Comparison of ENCODE assay signal across 14 cellular contexts in genomic region chr4:159041058-159042034, GRCh38.
DNase-seq lines count a peak whose midpoint lies in the region; ATAC-seq and TF ChIP-seq lines count a peak whose summit lies in the region.
"Had no signal": no experiment of that assay in that cellular context is flagged by ENCODE, and none has a peak within 500 bp of the region (broad histone marks: within the 10 kb centered on the region; RNA-seq: fewer than 3 reads in every experiment).

No MANE protein-coding gene starts in this region.

- peak overlapping the region; percentile 80; the same call in 1 of the 2 replicates for H2AFZ ChIP-seq in GM23338
- H2AFZ ChIP-seq: PC-9 had no signal

- no peaks in the 10 kb centered on the region for H3K9me2 ChIP-seq in GM23338 (ENCODE audit: insufficient read depth)

- no peaks in the 10 kb centered on the region for H3K9me3 Mint-ChIP-seq in GM23338
- no peaks in the 10 kb centered on the region for H3K9me3 Mint-ChIP-seq in activated T-cell treated with anti-CD3 and anti-CD28 coated beads, Interleukin-2, amount 50 U/mL, for 24 hours
- H3K9me3 Mint-ChIP-seq: T-helper 1 cell treated with Interleukin-12 subunit alpha and Interleukin-12 subunit beta and Interleukin-4 antibody, amounts not matched to agents 30 μg/mL and 1 μg/mL, for 36 hours had no signal

- no peaks in the 10 kb centered on the region for H3K9me3 ChIP-seq in iPS-20b (ENCODE audit: insufficient read depth, low read depth, low read length)
- H3K9me3 ChIP-seq: BE2C had no signal

- no peaks in the 10 kb centered on the region for H3K36me3 Mint-ChIP-seq in GM23338 (ENCODE audit: low read depth)
- no peaks in the 10 kb centered on the region for H3K36me3 Mint-ChIP-seq in activated T-cell treated with anti-CD3 and anti-CD28 coated beads, Interleukin-2, amount 50 U/mL, for 24 hours (ENCODE audit: low read depth)

- H3K79me2 ChIP-seq in GM23338 (replicated peaks; ENCODE audit: insufficient read depth): no peaks in the 10 kb centered on the region

- no peak overlapping the region for H3K4me3 Mint-ChIP-seq in GM23338
- no peak overlapping the region for H3K4me3 Mint-ChIP-seq in activated T-cell treated with anti-CD3 and anti-CD28 coated beads, Interleukin-2, amount 50 U/mL, for 24 hours
- H3K4me3 Mint-ChIP-seq: T-helper 1 cell treated with Interleukin-12 subunit alpha and Interleukin-12 subunit beta and Interleukin-4 antibody, amounts not matched to agents 30 μg/mL and 1 μg/mL, for 36 hours had no signal

- TF ChIP-seq CTCF in GM23338 (conservative IDR thresholded peaks at IDR 0.05; ENCODE audit: low read depth in 2 of 2): no peak

- no peak overlapping the region for H3K4me2 ChIP-seq in GM23338
- H3K4me2 ChIP-seq: PC-9 had no signal

- DNase-seq in GM23338 (ENCODE audit: low spot score): no peak
- peak; percentile 26 for DNase-seq in KBM-7
- peak; percentile 41 for DNase-seq in NOMO-1 treated with dmso at 0.1 percent for 144 hours (lab: John Stamatoyannopoulos, UW; ENCODE audit: unreplicated experiment)
- DNase-seq in activated T-cell treated with anti-CD3 and anti-CD28 coated beads, Interleukin-2, amount 50 U/mL, for 24 hours: no peak
- DNase-seq in NCI-H2171 treated with DMSO at 0.1 percent for 48 hours (lab: John Stamatoyannopoulos, UW): no peak
- DNase-seq: NCI-H146, NCI-H2029, NCI-H774, PC-9, SHP77 had no signal

- no peaks in the 10 kb centered on the region for H3K27me3 ChIP-seq in GM23338 (ENCODE audit: insufficient read depth)
- H3K27me3 ChIP-seq in iPS-20b (ENCODE audit: insufficient read depth, low read length): no peaks in the 10 kb centered on the region
- H3K27me3 ChIP-seq: BE2C had no signal

- 0 out of 2 replicates have a peak overlapping the region, but pooled peaks have one; percentile 9 for H3K9ac ChIP-seq in iPS-20b (ENCODE audit: low read depth, low read length)

- ATAC-seq in GM23338 (no peak), HG02852 (IDR thresholded peaks at IDR 0.05; ENCODE audit: unreplicated experiment) (no peak)

- H3K4me1 ChIP-seq in GM23338 (ENCODE audit: insufficient read depth) (peaks cover 12% of the 10 kb centered on the region), iPS-20b (ENCODE audit: insufficient read depth, low read length) (peaks cover 7% of the 10 kb centered on the region; the same call in 1 of the 2 replicates)

- H3K4me1 Mint-ChIP-seq in GM23338: peaks cover 37% of the 10 kb centered on the region
- peaks cover 6% of the 10 kb centered on the region for H3K4me1 Mint-ChIP-seq in activated T-cell treated with anti-CD3 and anti-CD28 coated beads, Interleukin-2, amount 50 U/mL, for 24 hours (ENCODE audit: low read depth)

- H4K20me1 ChIP-seq in GM23338 (replicated peaks; ENCODE audit: insufficient read depth): no peaks in the 10 kb centered on the region

- H3K36me3 ChIP-seq in GM23338 (ENCODE audit: insufficient read depth) (no peaks in the 10 kb centered on the region), iPS-20b (ENCODE audit: insufficient read depth, low read depth, low read length) (no peaks in the 10 kb centered on the region)
- H3K36me3 ChIP-seq: BE2C had no signal

- H3K27ac ChIP-seq in GM23338 (ENCODE audit: low read depth) (no peak overlapping the region), iPS-20b (ENCODE audit: low read length) (no peak overlapping the region)
- H3K27ac ChIP-seq: PC-9 had no signal

- H3K27me3 Mint-ChIP-seq in GM23338 (ENCODE audit: insufficient read depth, low read depth, poor library complexity): no peaks in the 10 kb centered on the region
- H3K27me3 Mint-ChIP-seq in activated T-cell treated with anti-CD3 and anti-CD28 coated beads, Interleukin-2, amount 50 U/mL, for 24 hours: peaks cover 48% of the 10 kb centered on the region

- no peaks in the 10 kb centered on the region for H3F3A ChIP-seq in GM23338 (replicated peaks; ENCODE audit: low read depth)

- H3K27ac Mint-ChIP-seq in GM23338: no peak overlapping the region
- H3K27ac Mint-ChIP-seq in activated T-cell treated with anti-CD3 and anti-CD28 coated beads, Interleukin-2, amount 50 U/mL, for 24 hours: no peak overlapping the region
- H3K27ac Mint-ChIP-seq: T-helper 1 cell treated with Interleukin-12 subunit alpha and Interleukin-12 subunit beta and Interleukin-4 antibody, amounts not matched to agents 30 μg/mL and 1 μg/mL, for 36 hours had no signal

- in situ Hi-C loops in KBM-7 (cut with MboI; ENCODE audit: low pct_unique_long_range_greater_than_20kb, low sequenced_read_pairs): no loop called here

- H3K4me3 ChIP-seq in GM23338 (no peak overlapping the region), iPS-20b (ENCODE audit: low read length) (no peak overlapping the region)
- H3K4me3 ChIP-seq: PC-9 had no signal

TF ChIP-seq in GM23338, 12 proteins besides CTCF, POLR2A, EP300 and RAD21 (continues in another document):
- no peak for TF ChIP-seq CREB1 (CRISPR knock-in tag; IDR thresholded peaks at IDR 0.05; ENCODE audit: low read depth)
- no peak for TF ChIP-seq JUNB (IDR thresholded peaks at IDR 0.05; ENCODE audit: unreplicated experiment)
- TF ChIP-seq EZH2 (IDR thresholded peaks at IDR 0.05; ENCODE audit: low read depth, unreplicated experiment): no peak
- TF ChIP-seq ZNF462 (CRISPR knock-in tag; IDR thresholded peaks at IDR 0.05): no peak

Comparison
In these comparisons a context has a peak if more than half of its experiments do, and no peak if none do; other contexts are left out.
1. DNase-seq: peak in KBM-7 (single experiment) and NOMO-1 treated with dmso at 0.1 percent for 144 hours (single experiment); none in GM23338 (single experiment), activated T-cell treated with anti-CD3 and anti-CD28 coated beads, Interleukin-2, amount 50 U/mL, for 24 hours (single experiment) and NCI-H2171 treated with DMSO at 0.1 percent for 48 hours (single experiment).